ENCODE assay signal across 8 cellular contexts in genomic region chr5:83471405-83472212, GRCh38. TPM values are rescaled to one million over a fixed set of nuclear protein-coding genes. Genes with fewer than 3 reads are reported as not detected.
A peak's percentile ranks its signal among the peaks of the same experiment; 100 is the strongest.
DNase-seq lines count a peak whose midpoint lies in the region; ATAC-seq, FAIRE-seq and TF ChIP-seq lines count a peak whose summit lies in the region.

Gene VCAN, plus strand, starts transcription at chr5:83471744. Its CDS starts 11,775 bp downstream, at chr5:83483519.

- intact Hi-C loops in dorsolateral prefrontal cortex (cut with DNase I) (loop anchor here (2.0 to 10.0 kb wide), 6 partner anchors 96 to 1119 kb away; no protein-coding TSS in a partner anchor), left lung (cut with DNase I) (loop anchor here in 1 of 2 donors (10.0 kb wide), 1 partner anchor 1117 kb away; no protein-coding TSS in a partner anchor), stomach (cut with DNase I; ENCODE audit: low total_unique reads) (no loop called here)

- peak; percentile 50 for DNase-seq in NCI-H82 (lab: John Stamatoyannopoulos, UW)
- DNase-seq in NCI-H82 treated with DMSO at 0.1 percent for 48 hours (lab: John Stamatoyannopoulos, UW; ENCODE audit: unreplicated experiment), result no peak
- peak; percentile 78 for DNase-seq in RCC 7860 (ENCODE audit: low spot score)
- peak in 8 of 10 donors; percentile 17 to 56 (median 34) for DNase-seq in dorsolateral prefrontal cortex
- DNase-seq in left lung, result peak; percentile 74 to 78
- DNase-seq in stomach, result no peak

- 2 to 4% (median 2%) methylated on average over 42 to 43 of the region's 43 CpGs for WGBS in stomach, 5 donors

- TF ChIP-seq EP300 in stomach (IDR thresholded peaks at IDR 0.05), result no peak

- H3K36me3 ChIP-seq in left lung (no peaks in the 10 kb centered on the region), stomach (no peaks in the 10 kb centered on the region)

- peaks cover 0 to 88% (median 40%) of the 10 kb centered on the region in 45 donors for H3K27me3 ChIP-seq in dorsolateral prefrontal cortex
- H3K27me3 ChIP-seq in left lung, result peaks cover 18 to 100% of the 10 kb centered on the region in 2 donors
- H3K27me3 ChIP-seq in stomach, result peaks cover 8 to 97% (median 57%) of the 10 kb centered on the region in 3 donors

- H3K4me1 ChIP-seq in left lung, result peaks cover 2 to 50% of the 10 kb centered on the region in 2 donors
- peaks cover 28 to 52% (median 41%) of the 10 kb centered on the region in 4 donors for H3K4me1 ChIP-seq in stomach

- H3K4me3 ChIP-seq in dorsolateral prefrontal cortex (peak within 1 kb of the TSS; percentile 37 to 75 (median 59)), left lung (peak within 1 kb of the TSS; percentile 39 to 55), stomach (peak within 1 kb of the TSS; percentile 38 to 54 (median 49))

- no peak for TF ChIP-seq POLR2A in stomach (IDR thresholded peaks at IDR 0.05)

- TF ChIP-seq CTCF in dorsolateral prefrontal cortex (IDR thresholded peaks at IDR 0.05 in 54 of 56, conservative IDR thresholded peaks at IDR 0.05 in 2 of 56; ENCODE audit: low read depth in 1 of 56, partially characterized antibody in 56 of 56) (no peak), left lung (IDR thresholded peaks at IDR 0.05) (no peak), stomach (IDR thresholded peaks at IDR 0.05) (no peak)

- peak within 1 kb of the TSS in 18 of 59 donors; percentile 5 to 69 (median 38) for H3K27ac ChIP-seq in dorsolateral prefrontal cortex
- peak within 1 kb of the TSS; percentile 80 to 89 for H3K27ac ChIP-seq in left lung
- H3K27ac ChIP-seq in stomach, result peak within 1 kb of the TSS; percentile 16 to 83 (median 71)

- ATAC-seq in left lung, result peak; percentile 38
- no peak for ATAC-seq in HG03439 (IDR thresholded peaks at IDR 0.05; ENCODE audit: unreplicated experiment)
- no peak for ATAC-seq in GM18867 (IDR thresholded peaks at IDR 0.05; ENCODE audit: unreplicated experiment)

- peak; percentile 76 for FAIRE-seq in RCC 7860 (lab: Jason Lieb, UNC)

- H3K9me3 ChIP-seq in left lung (no peaks in the 10 kb centered on the region), stomach (no peaks in the 10 kb centered on the region)

RNA-seq across cellular contexts. Expression of gene VCAN, which starts in this region (rescaled TPM):
- total RNA-seq in dorsolateral prefrontal cortex, result 100 to 1,000 TPM in 13 of 120 experiments, 10 to 100 TPM in 107; 20.5 to 139 (median 65.2) TPM
- 100 to 1,000 TPM; 217 to 335 TPM for total RNA-seq in left lung
- 100 to 1,000 TPM in 1 of 5 donors, 10 to 100 TPM in 4; 10.1 to 184 (median 29.2) TPM for total RNA-seq in stomach
- polyA plus RNA-seq in stomach, result 1 to 10 TPM; 1.5 to 4.7 (median 2.0) TPM

Comparison
In these comparisons a context has a peak if more than half of its experiments do, and no peak if none do; other contexts are left out.
1. DNase-seq: peak in NCI-H82 (single experiment), RCC 7860 (single experiment), dorsolateral prefrontal cortex (8 of 10) and left lung (2 of 2); none in NCI-H82 treated with DMSO at 0.1 percent for 48 hours (single experiment) and stomach (single experiment).
2. Peak in every context shown above with its lines, with median percentiles within 50 percentile points of each other: H3K4me3 ChIP-seq.